ENCODE assay signal across 20 cellular contexts in the genomic region with DNA sequence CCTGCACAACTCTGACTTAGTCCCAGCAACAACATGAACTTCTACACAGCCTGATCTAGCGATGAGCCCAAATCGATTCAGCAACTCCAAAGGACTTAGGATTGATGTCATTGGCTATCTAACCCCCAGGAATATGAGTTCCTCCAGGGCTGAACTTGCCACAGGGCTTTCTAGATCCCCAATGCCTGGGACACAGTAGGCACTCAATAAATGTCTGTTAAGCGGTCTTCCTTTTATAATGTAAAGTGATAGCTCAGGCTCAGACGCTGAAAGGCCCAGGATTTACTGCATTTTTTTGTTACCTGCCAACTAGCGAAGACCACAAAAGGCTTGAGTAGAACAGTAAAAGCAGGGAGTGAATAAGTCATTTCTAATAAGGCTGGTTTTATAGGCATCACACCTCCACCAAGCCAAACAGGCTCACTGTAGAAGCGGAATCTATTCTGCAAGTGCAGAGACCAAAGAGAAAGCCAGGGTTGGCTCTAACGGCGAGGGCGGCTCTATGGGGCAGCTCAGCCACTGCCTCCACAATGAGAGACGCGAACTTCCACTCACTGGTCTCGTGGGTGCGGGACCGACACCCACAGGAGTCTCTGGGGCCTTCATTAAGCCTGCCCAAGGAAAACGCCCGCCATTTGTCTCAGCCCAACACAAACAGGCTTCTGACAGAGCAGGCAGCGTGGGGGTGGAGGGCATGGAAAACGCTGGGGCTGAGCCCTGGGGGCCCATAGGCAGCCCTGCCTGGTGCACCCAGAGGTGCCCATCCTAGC. TPM values are rescaled to one million over a fixed set of nuclear protein-coding genes. Genes with fewer than 3 reads are reported as not detected.
DNase-seq lines count a peak whose midpoint lies in the region; ATAC-seq and TF ChIP-seq lines count a peak whose summit lies in the region.
"Had no signal": no experiment of that assay in that cellular context is flagged by ENCODE, and none has a peak within 500 bp of the region (broad histone marks: within the 10 kb centered on the region; RNA-seq: fewer than 3 reads in every experiment).

No MANE protein-coding gene starts in this region.

- no peaks in the 10 kb centered on the region for H3K36me3 Mint-ChIP-seq in WTC11
- H3K36me3 Mint-ChIP-seq: CD14-positive monocyte had no signal

- H3K27me3 Mint-ChIP-seq in WTC11 (ENCODE audit: low read depth) = no peaks in the 10 kb centered on the region
- H3K27me3 Mint-ChIP-seq: B cell had no signal

- peaks cover 0 to 14% of the 10 kb centered on the region in 2 donors for H3K4me1 ChIP-seq in right atrium auricular region

- no peak overlapping the region for H3K27ac Mint-ChIP-seq in WTC11
- H3K27ac Mint-ChIP-seq: B cell had no signal

- H3K4me3 ChIP-seq in right atrium auricular region = no peak overlapping the region
- no peak overlapping the region for H3K4me3 ChIP-seq in HL-60 (replicated peaks; ENCODE audit: insufficient read depth, low read length)
- H3K4me3 ChIP-seq: SJSA1 had no signal

- DNase-seq in right atrium auricular region (ENCODE audit: low spot score) (peak; percentile 30), left ventricle myocardium superior (no peak), HL-60 (ENCODE audit: low read depth in 1 of 2, low spot score in 1 of 2) (no peak), WTC11 (ENCODE audit: low spot score) (no peak)
- no peak for DNase-seq in stimulated activated CD4-positive, alpha-beta T cell treated with anti-CD3 and anti-CD28 coated beads, Interleukin-4, amount 100 ng/mL, for 4 hours
- no peak for DNase-seq in activated effector memory CD4-positive, alpha-beta T cell treated with anti-CD3 and anti-CD28 coated beads, Interleukin-2, amount 50 U/mL, for 16 hours
- DNase-seq in stimulated activated CD4-positive, alpha-beta T cell treated with anti-CD3 and anti-CD28 coated beads, Interleukin-1b, Interleukin-23, amount 100 ng/mL, for 48 hours = no peak
- DNase-seq: GDM1, KBM-7, MV-4-11, NCI-H1105 treated with DMSO at 0.1 percent for 48 hours, NCI-H2029 treated with DMSO at 0.1 percent for 48 hours, NCI-H2171 treated with DMSO at 0.1 percent for 48 hours, NCI-H524 treated with DMSO at 0.1 percent for 48 hours, NCI-H82, T-helper 1 cell had no signal

- ATAC-seq in left ventricle myocardium superior = no peak
- ATAC-seq in WTC11 = peak; percentile 43
- ATAC-seq: Right ventricle myocardium inferior had no signal

- H3K27me3 ChIP-seq in right atrium auricular region (no peaks in the 10 kb centered on the region), HL-60 (ENCODE audit: insufficient read depth, poor library complexity, severe bottlenecking) (peaks cover 2% of the 10 kb centered on the region)
- H3K27me3 ChIP-seq: SJSA1 had no signal

- H3K9me3 Mint-ChIP-seq in WTC11 = no peaks in the 10 kb centered on the region

- intact Hi-C loops in left ventricle myocardium superior (cut with micrococcal nuclease) = no loop called here

- no peak overlapping the region; the same call in 1 of the 2 replicates for H3K4me3 Mint-ChIP-seq in WTC11
- H3K4me3 Mint-ChIP-seq: B cell, CD14-positive monocyte had no signal

- peaks cover 46% of the 10 kb centered on the region for H3K4me1 Mint-ChIP-seq in WTC11

- no peaks in the 10 kb centered on the region for H3K36me3 ChIP-seq in right atrium auricular region

- H3K27ac ChIP-seq in right atrium auricular region (no peak overlapping the region), HL-60 (replicated peaks) (peak overlapping the region; percentile 31)
- H3K27ac ChIP-seq: SJSA1 had no signal

- TF ChIP-seq CTCF in right atrium auricular region (IDR thresholded peaks at IDR 0.05) (no peak), HL-60 (IDR thresholded peaks at IDR 0.05; ENCODE audit: insufficient read depth, low read length) (no peak), WTC11 (IDR thresholded peaks at IDR 0.05) (no peak)

- H3K9me3 ChIP-seq in right atrium auricular region = no peaks in the 10 kb centered on the region
- H3K9me3 ChIP-seq: SJSA1 had no signal

- POLR2A ChIA-PET in WTC11 (lab: Charles Lee) = no interaction called here

- CTCF ChIA-PET in WTC11 (lab: Charles Lee) = interaction anchor here (0.8 to 2.1 kb wide), 5 partner anchors 13 to 284 kb away, joined by 3 to 12 read pairs (median 3); no protein-coding TSS in a partner anchor

TF ChIP-seq in WTC11, 78 proteins besides CTCF, POLR2A, EP300 and RAD21:
- TF ChIP-seq SOX15 (CRISPR knock-in tag; IDR thresholded peaks at IDR 0.05) (no peak), ZNF138 (CRISPR knock-in tag; conservative IDR thresholded peaks at IDR 0.05) (no peak), ESRRA (CRISPR knock-in tag; IDR thresholded peaks at IDR 0.05; ENCODE audit: borderline replicate concordance) (no peak), ATF1 (CRISPR knock-in tag; IDR thresholded peaks at IDR 0.05) (no peak), JUN (CRISPR knock-in tag; IDR thresholded peaks at IDR 0.05) (no peak), NR2C2 (CRISPR knock-in tag; IDR thresholded peaks at IDR 0.05) (no peak), NFYB (CRISPR knock-in tag; conservative IDR thresholded peaks at IDR 0.05; ENCODE audit: low read depth) (no peak), ZNF671 (CRISPR knock-in tag; IDR thresholded peaks at IDR 0.05) (no peak)
- TF ChIP-seq, protein P1, sequence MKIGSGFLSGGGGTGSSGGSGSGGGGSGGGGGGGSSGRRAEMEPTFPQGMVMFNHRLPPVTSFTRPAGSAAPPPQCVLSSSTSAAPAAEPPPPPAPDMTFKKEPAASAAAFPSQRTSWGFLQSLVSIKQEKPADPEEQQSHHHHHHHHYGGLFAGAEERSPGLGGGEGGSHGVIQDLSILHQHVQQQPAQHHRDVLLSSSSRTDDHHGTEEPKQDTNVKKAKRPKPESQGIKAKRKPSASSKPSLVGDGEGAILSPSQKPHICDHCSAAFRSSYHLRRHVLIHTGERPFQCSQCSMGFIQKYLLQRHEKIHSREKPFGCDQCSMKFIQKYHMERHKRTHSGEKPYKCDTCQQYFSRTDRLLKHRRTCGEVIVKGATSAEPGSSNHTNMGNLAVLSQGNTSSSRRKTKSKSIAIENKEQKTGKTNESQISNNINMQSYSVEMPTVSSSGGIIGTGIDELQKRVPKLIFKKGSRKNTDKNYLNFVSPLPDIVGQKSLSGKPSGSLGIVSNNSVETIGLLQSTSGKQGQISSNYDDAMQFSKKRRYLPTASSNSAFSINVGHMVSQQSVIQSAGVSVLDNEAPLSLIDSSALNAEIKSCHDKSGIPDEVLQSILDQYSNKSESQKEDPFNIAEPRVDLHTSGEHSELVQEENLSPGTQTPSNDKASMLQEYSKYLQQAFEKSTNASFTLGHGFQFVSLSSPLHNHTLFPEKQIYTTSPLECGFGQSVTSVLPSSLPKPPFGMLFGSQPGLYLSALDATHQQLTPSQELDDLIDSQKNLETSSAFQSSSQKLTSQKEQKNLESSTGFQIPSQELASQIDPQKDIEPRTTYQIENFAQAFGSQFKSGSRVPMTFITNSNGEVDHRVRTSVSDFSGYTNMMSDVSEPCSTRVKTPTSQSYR (CRISPR knock-in tag; IDR thresholded peaks at IDR 0.05) = no peak
- TF ChIP-seq, protein P2, sequence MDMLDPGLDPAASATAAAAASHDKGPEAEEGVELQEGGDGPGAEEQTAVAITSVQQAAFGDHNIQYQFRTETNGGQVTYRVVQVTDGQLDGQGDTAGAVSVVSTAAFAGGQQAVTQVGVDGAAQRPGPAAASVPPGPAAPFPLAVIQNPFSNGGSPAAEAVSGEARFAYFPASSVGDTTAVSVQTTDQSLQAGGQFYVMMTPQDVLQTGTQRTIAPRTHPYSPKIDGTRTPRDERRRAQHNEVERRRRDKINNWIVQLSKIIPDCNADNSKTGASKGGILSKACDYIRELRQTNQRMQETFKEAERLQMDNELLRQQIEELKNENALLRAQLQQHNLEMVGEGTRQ (CRISPR knock-in tag; IDR thresholded peaks at IDR 0.05) = no peak
- TF ChIP-seq, protein P3, sequence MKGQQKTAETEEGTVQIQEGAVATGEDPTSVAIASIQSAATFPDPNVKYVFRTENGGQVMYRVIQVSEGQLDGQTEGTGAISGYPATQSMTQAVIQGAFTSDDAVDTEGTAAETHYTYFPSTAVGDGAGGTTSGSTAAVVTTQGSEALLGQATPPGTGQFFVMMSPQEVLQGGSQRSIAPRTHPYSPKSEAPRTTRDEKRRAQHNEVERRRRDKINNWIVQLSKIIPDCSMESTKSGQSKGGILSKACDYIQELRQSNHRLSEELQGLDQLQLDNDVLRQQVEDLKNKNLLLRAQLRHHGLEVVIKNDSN (CRISPR knock-in tag; IDR thresholded peaks at IDR 0.05) = no peak
- TF ChIP-seq, protein P4, sequence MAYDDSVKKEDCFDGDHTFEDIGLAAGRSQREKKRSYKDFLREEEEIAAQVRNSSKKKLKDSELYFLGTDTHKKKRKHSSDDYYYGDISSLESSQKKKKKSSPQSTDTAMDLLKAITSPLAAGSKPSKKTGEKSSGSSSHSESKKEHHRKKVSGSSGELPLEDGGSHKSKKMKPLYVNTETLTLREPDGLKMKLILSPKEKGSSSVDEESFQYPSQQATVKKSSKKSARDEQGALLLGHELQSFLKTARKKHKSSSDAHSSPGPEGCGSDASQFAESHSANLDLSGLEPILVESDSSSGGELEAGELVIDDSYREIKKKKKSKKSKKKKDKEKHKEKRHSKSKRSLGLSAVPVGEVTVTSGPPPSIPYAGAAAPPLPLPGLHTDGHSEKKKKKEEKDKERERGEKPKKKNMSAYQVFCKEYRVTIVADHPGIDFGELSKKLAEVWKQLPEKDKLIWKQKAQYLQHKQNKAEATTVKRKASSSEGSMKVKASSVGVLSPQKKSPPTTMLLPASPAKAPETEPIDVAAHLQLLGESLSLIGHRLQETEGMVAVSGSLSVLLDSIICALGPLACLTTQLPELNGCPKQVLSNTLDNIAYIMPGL (CRISPR knock-in tag; IDR thresholded peaks at IDR 0.05) = no peak

RNA-seq across cellular contexts. Expression of a gene that starts 52.0 kb away (rescaled TPM):
- total RNA-seq in right atrium auricular region (10 to 100 TPM in 1 of 2 donors, 1 to 10 TPM in 1; 6.9 to 10.0 TPM), left ventricle myocardium superior (6.2 TPM), WTC11 (2021) (9.3 to 11.1 TPM (median 10.9 TPM) in 3 replicates)
